In the genomic region with DNA sequence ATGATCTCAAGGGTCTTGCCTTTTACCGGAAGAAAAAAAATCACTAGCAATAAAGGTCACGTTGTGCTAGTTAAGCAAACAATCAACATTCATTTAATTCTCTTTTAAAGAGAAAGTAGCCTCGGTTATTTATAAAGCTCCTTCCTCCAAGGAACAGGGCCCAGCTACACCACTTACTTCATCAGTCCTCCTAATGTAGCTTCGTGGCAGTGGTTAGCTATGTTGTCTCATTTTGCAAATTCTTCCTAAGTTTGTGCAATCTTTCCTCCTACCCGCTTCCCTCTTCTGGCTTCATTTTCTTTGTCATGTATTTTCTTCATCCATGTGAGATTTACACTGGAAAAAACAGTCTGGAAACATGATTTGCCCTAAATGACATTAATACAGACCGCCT, we compare ENCODE assay signal across 12 cellular contexts.
DNase-seq lines count a peak whose midpoint lies in the region; ATAC-seq and TF ChIP-seq lines count a peak whose summit lies in the region.
"Had no signal": no experiment of that assay in that cellular context is flagged by ENCODE, and none has a peak within 500 bp of the region (broad histone marks: within the 10 kb centered on the region; RNA-seq: fewer than 3 reads in every experiment).

No MANE protein-coding gene starts in this region.

- TF ChIP-seq EP300 in esophagus muscularis mucosa (IDR thresholded peaks at IDR 0.05) = no peak

- H3K4me1 ChIP-seq in esophagus muscularis mucosa = peaks cover 0 to 10% (median 0%) of the 10 kb centered on the region in 4 donors
- H3K4me1 ChIP-seq in muscle layer of duodenum (ENCODE audit: control insufficient read depth in 1 of 2, insufficient read depth in 2 of 2, low read length in 2 of 2) = no peaks in the 10 kb centered on the region

- H3K9me3 Mint-ChIP-seq in activated T-cell treated with anti-CD3 and anti-CD28 coated beads, Interleukin-2, amount 50 U/mL, for 72 hours = peaks cover 5% of the 10 kb centered on the region in 2 donors
- H3K9me3 Mint-ChIP-seq in stimulated activated effector memory CD8-positive, alpha-beta T cell treated with anti-CD3 and anti-CD28 coated beads, Interleukin-12 subunit alpha, Interleukin-12 subunit beta, amount 100 ng/mL, for 72 hours = peaks cover 13% of the 10 kb centered on the region

- no peak overlapping the region for H3K4me3 Mint-ChIP-seq in activated T-cell treated with anti-CD3 and anti-CD28 coated beads, Interleukin-2, amount 50 U/mL, for 72 hours
- no peak overlapping the region for H3K4me3 Mint-ChIP-seq in stimulated activated effector memory CD8-positive, alpha-beta T cell treated with anti-CD3 and anti-CD28 coated beads, Interleukin-12 subunit alpha, Interleukin-12 subunit beta, amount 100 ng/mL, for 72 hours
- H3K4me3 Mint-ChIP-seq: CD4-positive, alpha-beta memory T cell had no signal

- intact Hi-C loops in esophagus muscularis mucosa (cut with DNase I) = no loop called here

- ATAC-seq in activated T-cell treated with anti-CD3 and anti-CD28 coated beads, Interleukin-2, amount 50 U/mL, for 72 hours (replicated peaks in 1 of 2) = no peak
- ATAC-seq in stimulated activated effector memory CD8-positive, alpha-beta T cell treated with anti-CD3 and anti-CD28 coated beads, Interleukin-12 subunit alpha, Interleukin-12 subunit beta, amount 100 ng/mL, for 72 hours = no peak
- ATAC-seq in HG03565 (IDR thresholded peaks at IDR 0.05; ENCODE audit: unreplicated experiment) (no peak), HG03196 (IDR thresholded peaks at IDR 0.05; ENCODE audit: unreplicated experiment) (no peak)

- no peaks in the 10 kb centered on the region for H3K4me1 Mint-ChIP-seq in activated T-cell treated with anti-CD3 and anti-CD28 coated beads, Interleukin-2, amount 50 U/mL, for 72 hours (ENCODE audit: low read depth)
- H3K4me1 Mint-ChIP-seq in stimulated activated effector memory CD8-positive, alpha-beta T cell treated with anti-CD3 and anti-CD28 coated beads, Interleukin-12 subunit alpha, Interleukin-12 subunit beta, amount 100 ng/mL, for 72 hours = no peaks in the 10 kb centered on the region
- H3K4me1 Mint-ChIP-seq: CD4-positive, alpha-beta memory T cell had no signal

- H3K27ac ChIP-seq in esophagus muscularis mucosa (replicated peaks in 1 of 4) = peak overlapping the region; percentile 48 to 68 (median 62)
- H3K27ac ChIP-seq in muscle layer of duodenum (ENCODE audit: low read length) = peak overlapping the region; percentile 43

- TF ChIP-seq POLR2A in esophagus muscularis mucosa (IDR thresholded peaks at IDR 0.05; ENCODE audit: low read depth) = no peak

- H3K9me3 ChIP-seq in esophagus muscularis mucosa (no peaks in the 10 kb centered on the region), muscle layer of duodenum (ENCODE audit: control insufficient read depth in 1 of 2, low read length in 2 of 2) (no peaks in the 10 kb centered on the region)
- H3K9me3 ChIP-seq: MG63 had no signal

- H3K4me3 ChIP-seq in esophagus muscularis mucosa (peak overlapping the region in 2 of 4 donors; percentile 12 to 39), muscle layer of duodenum (ENCODE audit: low read depth in 1 of 2, low read length in 2 of 2) (no peak overlapping the region)
- H3K4me3 ChIP-seq: MG63 had no signal

- H3K36me3 ChIP-seq in esophagus muscularis mucosa = no peaks in the 10 kb centered on the region
- no peaks in the 10 kb centered on the region for H3K36me3 ChIP-seq in muscle layer of duodenum (ENCODE audit: control insufficient read depth in 1 of 2, insufficient read depth in 2 of 2, low read length in 2 of 2)
- H3K36me3 ChIP-seq: MG63 had no signal

- 53% methylated on average over 6 of the region's 6 CpGs for whole genome bisulfite sequencing in esophagus muscularis mucosa

- H3K27me3 ChIP-seq in esophagus muscularis mucosa (no peaks in the 10 kb centered on the region), muscle layer of duodenum (ENCODE audit: low read depth, low read length) (no peaks in the 10 kb centered on the region)
- H3K27me3 ChIP-seq: MG63 had no signal

- DNase-seq in AG08396 (ENCODE audit: low spot score) (peak; percentile 51), NCI-H69 (lab: John Stamatoyannopoulos, UW) (peak; percentile 73), esophagus muscularis mucosa (ENCODE audit: extremely low spot score) (no peak)
- no peak for DNase-seq in activated T-cell treated with anti-CD3 and anti-CD28 coated beads, Interleukin-2, amount 50 U/mL, for 72 hours
- no peak for DNase-seq in stimulated activated effector memory CD8-positive, alpha-beta T cell treated with anti-CD3 and anti-CD28 coated beads, Interleukin-12 subunit alpha, Interleukin-12 subunit beta, amount 100 ng/mL, for 72 hours (ENCODE audit: low spot score in 2 of 2)
- DNase-seq: CD4-positive, alpha-beta memory T cell; MG63; stimulated activated CD8-positive, alpha-beta memory T cell treated with anti-CD3 and anti-CD28 coated beads, Interleukin-4, amount 100 ng/mL, for 48 hours; T-helper 2 cell had no signal

- TF ChIP-seq CTCF in esophagus muscularis mucosa (IDR thresholded peaks at IDR 0.05) = no peak

- H3K27ac Mint-ChIP-seq in activated T-cell treated with anti-CD3 and anti-CD28 coated beads, Interleukin-2, amount 50 U/mL, for 72 hours = no peak overlapping the region
- no peak overlapping the region for H3K27ac Mint-ChIP-seq in stimulated activated effector memory CD8-positive, alpha-beta T cell treated with anti-CD3 and anti-CD28 coated beads, Interleukin-12 subunit alpha, Interleukin-12 subunit beta, amount 100 ng/mL, for 72 hours
- H3K27ac Mint-ChIP-seq: CD4-positive, alpha-beta memory T cell had no signal

- no peaks in the 10 kb centered on the region for H3K36me3 Mint-ChIP-seq in activated T-cell treated with anti-CD3 and anti-CD28 coated beads, Interleukin-2, amount 50 U/mL, for 72 hours (ENCODE audit: insufficient read depth in 2 of 2)
- no peaks in the 10 kb centered on the region for H3K36me3 Mint-ChIP-seq in stimulated activated effector memory CD8-positive, alpha-beta T cell treated with anti-CD3 and anti-CD28 coated beads, Interleukin-12 subunit alpha, Interleukin-12 subunit beta, amount 100 ng/mL, for 72 hours
- H3K36me3 Mint-ChIP-seq: CD4-positive, alpha-beta memory T cell had no signal

- no peaks in the 10 kb centered on the region for H3K27me3 Mint-ChIP-seq in activated T-cell treated with anti-CD3 and anti-CD28 coated beads, Interleukin-2, amount 50 U/mL, for 72 hours (ENCODE audit: low read depth)
- H3K27me3 Mint-ChIP-seq: CD4-positive, alpha-beta memory T cell had no signal

Comparison
In these comparisons a context has a peak if more than half of its experiments do, and no peak if none do; other contexts are left out.
1. DNase-seq: peak in AG08396 (single experiment) and NCI-H69 (single experiment); none in esophagus muscularis mucosa (single experiment), activated T-cell treated with anti-CD3 and anti-CD28 coated beads, Interleukin-2, amount 50 U/mL, for 72 hours (0 of 2) and stimulated activated effector memory CD8-positive, alpha-beta T cell treated with anti-CD3 and anti-CD28 coated beads, Interleukin-12 subunit alpha, Interleukin-12 subunit beta, amount 100 ng/mL, for 72 hours (0 of 2).